ENCODE assay signal across 8 cellular contexts in the genomic region with DNA sequence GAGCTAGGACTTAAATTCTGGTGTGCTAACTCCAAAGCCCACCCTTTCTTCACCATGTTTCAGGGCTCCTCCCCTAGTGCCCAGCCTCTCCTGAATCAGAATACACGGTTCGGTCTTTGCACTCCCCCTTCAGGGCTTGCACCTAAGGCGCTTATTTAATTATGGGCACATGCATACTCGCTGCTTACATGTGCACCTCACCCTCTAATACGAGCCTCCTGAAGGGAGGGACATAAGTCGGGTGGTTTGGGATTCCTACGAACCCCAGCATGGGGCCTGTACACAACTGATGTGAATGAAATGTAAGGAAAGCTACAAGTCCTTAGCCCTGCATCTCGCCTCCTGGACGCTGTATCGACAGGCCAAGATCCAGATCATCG. TPM values are rescaled to one million over a fixed set of nuclear protein-coding genes. Genes with fewer than 3 reads are reported as not detected.
DNase-seq lines count a peak whose midpoint lies in the region; ATAC-seq lines count a peak whose summit lies in the region.

No MANE protein-coding gene starts in this region.

- H3K4me1 ChIP-seq in BLaER1 treated with 17β-estradiol and CSF1 and Interleukin-3, amounts not matched to agents 10 nM and 100 nM, result peaks cover 15 to 41% (median 28%) of the 10 kb centered on the region in 10 experiments
- peaks cover 3% of the 10 kb centered on the region for H3K4me1 ChIP-seq in ectodermal cell (ENCODE audit: control insufficient read depth, insufficient read depth, low read length)
- peaks cover 5 to 7% of the 10 kb centered on the region in 2 donors for H3K4me1 ChIP-seq in mucosa of rectum (ENCODE audit: control insufficient read depth in 2 of 2, insufficient read depth in 2 of 2, low read length in 2 of 2)

- no peaks in the 10 kb centered on the region for H3K9me3 ChIP-seq in BLaER1 treated with 17β-estradiol and CSF1 and Interleukin-3, amounts not matched to agents 10 nM and 100 nM (replicated peaks in 1 of 11)
- no peaks in the 10 kb centered on the region for H3K9me3 ChIP-seq in ectodermal cell (ENCODE audit: control insufficient read depth, low read length)
- H3K9me3 ChIP-seq in mucosa of rectum (ENCODE audit: control insufficient read depth in 2 of 2, low read length in 2 of 2), result no peaks in the 10 kb centered on the region

- ATAC-seq in GM21447 (IDR thresholded peaks at IDR 0.05; ENCODE audit: unreplicated experiment), result peak; percentile 7
- no peak for ATAC-seq in GM18520 (IDR thresholded peaks at IDR 0.05; ENCODE audit: unreplicated experiment)

- DNase-seq in RKO (ENCODE audit: low spot score) (peak; percentile 34), DMS114 treated with DMSO at 0.1 percent for 48 hours (lab: John Stamatoyannopoulos, UW; ENCODE audit: unreplicated experiment) (no peak), inferior parietal cortex (ENCODE audit: extremely low spot score) (no peak)

- no peaks in the 10 kb centered on the region for H4K20me1 ChIP-seq in BLaER1 treated with 17β-estradiol and CSF1 and Interleukin-3, amounts not matched to agents 10 nM and 100 nM

- peak overlapping the region in 7 of 11 experiments; percentile 6 to 64 (median 25); a peak in 9 of 22 replicates for H3K27ac ChIP-seq in BLaER1 treated with 17β-estradiol and CSF1 and Interleukin-3, amounts not matched to agents 10 nM and 100 nM
- H3K27ac ChIP-seq in ectodermal cell (ENCODE audit: insufficient read depth, low read depth, low read length, poor library complexity, severe bottlenecking) (peak overlapping the region; percentile 1), mucosa of rectum (ENCODE audit: low read depth in 2 of 2, low read length in 2 of 2) (peak overlapping the region; percentile 10 to 68)

- H3K4me2 ChIP-seq in BLaER1 treated with 17β-estradiol and CSF1 and Interleukin-3, amounts not matched to agents 10 nM and 100 nM, result peak overlapping the region; percentile 80 to 98 (median 95)

- H3K9ac ChIP-seq in BLaER1 treated with 17β-estradiol and CSF1 and Interleukin-3, amounts not matched to agents 10 nM and 100 nM, result peak overlapping the region; percentile 57 to 72 (median 68); a peak in 21 of 22 replicates
- H3K9ac ChIP-seq in mucosa of rectum (ENCODE audit: low read depth in 1 of 2, low read length in 2 of 2), result peak overlapping the region; percentile 70 to 77

- peak overlapping the region; percentile 63 to 81 (median 70) for H3K4me3 ChIP-seq in BLaER1 treated with 17β-estradiol and CSF1 and Interleukin-3, amounts not matched to agents 10 nM and 100 nM
- peak overlapping the region; percentile 78 for H3K4me3 ChIP-seq in ectodermal cell (ENCODE audit: insufficient read depth, low read depth, low read length)
- H3K4me3 ChIP-seq in mucosa of rectum (ENCODE audit: low read length in 2 of 2), result peak overlapping the region; percentile 59 to 97

- H3K27me3 ChIP-seq in BLaER1 treated with 17β-estradiol and CSF1 and Interleukin-3, amounts not matched to agents 10 nM and 100 nM, result peaks cover 2 to 9% (median 6%) of the 10 kb centered on the region in 11 experiments; a peak in 20 of 22 replicates
- H3K27me3 ChIP-seq in ectodermal cell (ENCODE audit: control insufficient read depth, insufficient read depth, low read length, poor library complexity, severe bottlenecking), result peaks cover 10% of the 10 kb centered on the region
- peaks cover under 1 to 3% of the 10 kb centered on the region in 2 donors for H3K27me3 ChIP-seq in mucosa of rectum (ENCODE audit: control insufficient read depth in 2 of 2, insufficient read depth in 2 of 2, low read length in 2 of 2)

- 5 to 10% methylated on average over 11 of the region's 11 CpGs for WGBS in ectodermal cell, 2 experiments

- H3K36me3 ChIP-seq in BLaER1 treated with 17β-estradiol and CSF1 and Interleukin-3, amounts not matched to agents 10 nM and 100 nM, result peaks cover 8 to 16% (median 11%) of the 10 kb centered on the region in 11 experiments; a peak in 19 of 22 replicates
- H3K36me3 ChIP-seq in ectodermal cell (ENCODE audit: control insufficient read depth, insufficient read depth, low read length), result no peaks in the 10 kb centered on the region
- H3K36me3 ChIP-seq in mucosa of rectum (ENCODE audit: control insufficient read depth in 2 of 2, insufficient read depth in 2 of 2, low read length in 2 of 2), result peaks cover 0 to 4% of the 10 kb centered on the region in 2 donors

RNA-seq across cellular contexts. Expression of gene IFT172, which starts 0.4 kb away (rescaled TPM):
- 30.8 TPM for polyA plus RNA-seq in ectodermal cell (2013, experiment 1 of 4)
- 32.6 TPM for polyA plus RNA-seq in ectodermal cell (2013, experiment 2 of 4)
- 21.4 TPM for polyA plus RNA-seq in ectodermal cell (2013, experiment 3 of 4)
- 24.1 TPM for polyA plus RNA-seq in ectodermal cell (2013, experiment 4 of 4)

RNA-seq across cellular contexts. Expression of gene FNDC4, which starts 5.9 kb away (rescaled TPM):
- polyA plus RNA-seq in ectodermal cell (2013, experiment 1 of 4), result 23.9 TPM
- 18.6 TPM for polyA plus RNA-seq in ectodermal cell (2013, experiment 2 of 4)
- 18.2 TPM for polyA plus RNA-seq in ectodermal cell (2013, experiment 3 of 4)
- polyA plus RNA-seq in ectodermal cell (2013, experiment 4 of 4), result 20.6 TPM

RNA-seq across cellular contexts. Expression of gene GCKR, which starts 7.5 kb away (rescaled TPM):
- 1.8 TPM for polyA plus RNA-seq in ectodermal cell (2013, experiment 1 of 4)
- polyA plus RNA-seq in ectodermal cell (2013, experiment 2 of 4), result 1.2 TPM
- polyA plus RNA-seq in ectodermal cell (2013, experiment 3 of 4), result 0.91 TPM
- 0.41 TPM for polyA plus RNA-seq in ectodermal cell (2013, experiment 4 of 4)

RNA-seq across cellular contexts. Expression of gene KRTCAP3, which starts 46.9 kb away (rescaled TPM):
- polyA plus RNA-seq in ectodermal cell (2013, experiment 1 of 4), result 8.4 TPM
- polyA plus RNA-seq in ectodermal cell (2013, experiment 2 of 4), result 10.5 TPM
- polyA plus RNA-seq in ectodermal cell (2013, experiment 3 of 4), result 10.8 TPM
- 10.7 TPM for polyA plus RNA-seq in ectodermal cell (2013, experiment 4 of 4)
